8 cellular contexts compared by ENCODE assay signal in genomic region chr1:203512830-203513578, GRCh38. TPM values are rescaled to one million over a fixed set of nuclear protein-coding genes. Genes with fewer than 3 reads are reported as not detected.
DNase-seq lines count a peak whose midpoint lies in the region; FAIRE-seq and TF ChIP-seq lines count a peak whose summit lies in the region.

No MANE protein-coding gene starts in this region.

- H3K36me3 Mint-ChIP-seq in stimulated activated naive CD8-positive, alpha-beta T cell treated with anti-CD3 and anti-CD28 coated beads, Interleukin-15, Interleukin-2, amounts not matched to agents 100 ng/mL and 50 ng/mL, for 24 hours (ENCODE audit: low read depth) = no peaks in the 10 kb centered on the region

- H3K4me1 Mint-ChIP-seq in stimulated activated naive CD8-positive, alpha-beta T cell treated with anti-CD3 and anti-CD28 coated beads, Interleukin-15, Interleukin-2, amounts not matched to agents 100 ng/mL and 50 ng/mL, for 24 hours (ENCODE audit: low read depth) = peaks cover 26% of the 10 kb centered on the region

- no peaks in the 10 kb centered on the region for H3K27me3 ChIP-seq in bronchial epithelial cell (ENCODE audit: control insufficient read depth, insufficient read depth, low read length)

- no peaks in the 10 kb centered on the region for H3K36me3 ChIP-seq in bronchial epithelial cell (ENCODE audit: control insufficient read depth, insufficient read depth, low read length)

- peaks cover 4% of the 10 kb centered on the region for H3K27me3 Mint-ChIP-seq in stimulated activated naive CD8-positive, alpha-beta T cell treated with anti-CD3 and anti-CD28 coated beads, Interleukin-15, Interleukin-2, amounts not matched to agents 100 ng/mL and 50 ng/mL, for 24 hours

- peak overlapping the region; percentile 0 for H3K4me3 Mint-ChIP-seq in stimulated activated naive CD8-positive, alpha-beta T cell treated with anti-CD3 and anti-CD28 coated beads, Interleukin-15, Interleukin-2, amounts not matched to agents 100 ng/mL and 50 ng/mL, for 24 hours

- FAIRE-seq in bronchial epithelial cell (lab: Jason Lieb, UNC) = peak; percentile 64

- no peak overlapping the region for H3K4me3 ChIP-seq in bronchial epithelial cell (ENCODE audit: low read depth, low read length)

- in situ Hi-C loops in SK-MEL-5 (cut with HindIII; ENCODE audit: low pct_unique_long_range_greater_than_20kb, low sequenced_read_pairs) = no loop called here

- DNase-seq in HCEC 1CT (peak; percentile 90), SK-MEL-5 (ENCODE audit: low read depth, low spot score) (peak; percentile 54), bronchial epithelial cell (ENCODE audit: low read depth) (peak; percentile 91), lung microvascular endothelial cell (ENCODE audit: low read depth in 2 of 2) (peak; percentile 54 to 94), DMS153 treated with DMSO at 0.1 percent for 48 hours (lab: John Stamatoyannopoulos, UW; ENCODE audit: unreplicated experiment) (no peak), KG1 (lab: John Stamatoyannopoulos, UW) (no peak), SHP77 treated with DMSO at 0.1 percent for 48 hours (lab: John Stamatoyannopoulos, UW) (no peak)

- peak overlapping the region; percentile 64 for H3K27ac Mint-ChIP-seq in stimulated activated naive CD8-positive, alpha-beta T cell treated with anti-CD3 and anti-CD28 coated beads, Interleukin-15, Interleukin-2, amounts not matched to agents 100 ng/mL and 50 ng/mL, for 24 hours

- no peaks in the 10 kb centered on the region for H3K9me3 Mint-ChIP-seq in stimulated activated naive CD8-positive, alpha-beta T cell treated with anti-CD3 and anti-CD28 coated beads, Interleukin-15, Interleukin-2, amounts not matched to agents 100 ng/mL and 50 ng/mL, for 24 hours

- TF ChIP-seq CTCF in bronchial epithelial cell (IDR thresholded peaks at IDR 0.05; ENCODE audit: insufficient read depth, low read length, severe bottlenecking) = no peak

RNA-seq across cellular contexts. Expression of gene OPTC, which starts 19.1 kb away (rescaled TPM):
- total RNA-seq in SK-MEL-5 (2014; rRNA removed; shearing (Covaris generic)) = not detected in 2 replicates
- not detected in 2 replicates for polyA plus RNA-seq in SK-MEL-5 (2015; cell fraction: cytosol; rRNA removed)
- polyA plus RNA-seq in SK-MEL-5 (2015; cell fraction: nucleus; rRNA removed) = not detected in 2 replicates
- total RNA-seq in bronchial epithelial cell = not detected in 2 replicates
- not detected in 2 replicates for total RNA-seq in lung microvascular endothelial cell

RNA-seq across cellular contexts. Expression of gene PRELP, which starts 37.4 kb away (rescaled TPM):
- 0.11 TPM in 1 of 2 replicates, not detected in the other for total RNA-seq in SK-MEL-5 (2014; rRNA removed; shearing (Covaris generic))
- 0.37 and 0.57 TPM in 2 replicates for polyA plus RNA-seq in SK-MEL-5 (2015; cell fraction: cytosol; rRNA removed)
- polyA plus RNA-seq in SK-MEL-5 (2015; cell fraction: nucleus; rRNA removed) = 0.04 and 0.23 TPM in 2 replicates
- not detected in 2 replicates for total RNA-seq in bronchial epithelial cell
- not detected in 2 replicates for total RNA-seq in lung microvascular endothelial cell

Comparison
In these comparisons a context has a peak if more than half of its experiments do, and no peak if none do; other contexts are left out.
1. DNase-seq: peak in HCEC 1CT (single experiment), SK-MEL-5 (single experiment), bronchial epithelial cell (single experiment) and lung microvascular endothelial cell (2 of 2); none in DMS153 treated with DMSO at 0.1 percent for 48 hours (single experiment), KG1 (single experiment) and SHP77 treated with DMSO at 0.1 percent for 48 hours (single experiment).